Comparison of ENCODE assay signal across 17 cellular contexts in the genomic region with DNA sequence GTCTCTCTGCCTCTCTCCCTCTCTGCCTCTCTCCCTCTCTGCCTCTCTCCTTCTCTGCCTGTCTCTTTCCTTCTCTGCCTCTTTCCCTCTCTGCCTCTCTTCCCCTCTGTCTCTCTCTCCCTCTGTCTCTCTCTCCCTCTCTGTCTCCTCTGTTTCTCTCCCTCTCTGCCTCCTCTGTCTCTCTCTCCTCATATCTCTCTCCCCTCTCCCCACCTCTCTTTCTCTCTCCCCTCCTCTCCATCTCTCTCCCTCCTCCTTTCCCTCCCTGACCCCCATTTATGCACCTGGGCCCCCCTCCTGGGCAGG. TPM values are rescaled to one million over a fixed set of nuclear protein-coding genes. Genes with fewer than 3 reads are reported as not detected.
DNase-seq lines count a peak whose midpoint lies in the region; ATAC-seq and TF ChIP-seq lines count a peak whose summit lies in the region.
"Had no signal": no experiment of that assay in that cellular context is flagged by ENCODE, and none has a peak within 500 bp of the region (broad histone marks: within the 10 kb centered on the region; RNA-seq: fewer than 3 reads in every experiment).

No MANE protein-coding gene starts in this region.

- H3K9ac ChIP-seq in BLaER1: no peak overlapping the region
- H3K9ac ChIP-seq: GM23248 had no signal

- TF ChIP-seq EP300 in sigmoid colon (IDR thresholded peaks at IDR 0.05): no peak

- no peaks in the 10 kb centered on the region for H3K9me3 ChIP-seq in BLaER1
- no peaks in the 10 kb centered on the region for H3K9me3 ChIP-seq in sigmoid colon
- H3K9me3 ChIP-seq: HAP-1 had no signal

- H3K4me1 ChIP-seq in BLaER1 (peaks cover 42% of the 10 kb centered on the region), sigmoid colon (no peaks in the 10 kb centered on the region)
- H3K4me1 ChIP-seq: HAP-1 had no signal

- DNase-seq in stimulated activated effector memory CD8-positive, alpha-beta T cell treated with anti-CD3 and anti-CD28 coated beads, Interleukin-12 subunit alpha, Interleukin-12 subunit beta, amount 100 ng/mL, for 72 hours (ENCODE audit: low spot score in 2 of 2): no peak
- DNase-seq in sigmoid colon (no peak), RPMI8226 (no peak), SW480 (ENCODE audit: low spot score) (no peak)
- DNase-seq: CD4-positive, CD25-positive, alpha-beta regulatory T cell; GM23248; KG1; NCI-H1694; NCI-H2081 treated with DMSO at 0.1 percent for 48 hours; NCI-H446 treated with DMSO at 0.1 percent for 48 hours; NCI-H526 treated with DMSO at 0.1 percent for 48 hours had no signal

- TF ChIP-seq CTCF in sigmoid colon (IDR thresholded peaks at IDR 0.05): no peak

- no peak overlapping the region for H3K4me3 ChIP-seq in BLaER1
- no peak overlapping the region for H3K4me3 ChIP-seq in sigmoid colon
- H3K4me3 ChIP-seq: GM23248, HAP-1 had no signal

- H3K27me3 ChIP-seq in BLaER1 (no peaks in the 10 kb centered on the region), sigmoid colon (no peaks in the 10 kb centered on the region)

- no peak for ATAC-seq in stimulated activated effector memory CD8-positive, alpha-beta T cell treated with anti-CD3 and anti-CD28 coated beads, Interleukin-12 subunit alpha, Interleukin-12 subunit beta, amount 100 ng/mL, for 72 hours

- H3K27ac ChIP-seq in BLaER1: peak overlapping the region; percentile 45; the same call in 1 of the 2 replicates
- no peak overlapping the region for H3K27ac ChIP-seq in sigmoid colon
- H3K27ac ChIP-seq: GM23248, HL-60 had no signal

- no peaks in the 10 kb centered on the region for H3K36me3 Mint-ChIP-seq in IgD-negative memory B cell
- H3K36me3 Mint-ChIP-seq in dendritic cell treated with granulocyte-macrophage colony-stimulating factor and Interleukin-4, amounts not matched to agents 40 ng/mL and 50 ng/mL, for 4 days (ENCODE audit: low read depth): no peaks in the 10 kb centered on the region
- no peaks in the 10 kb centered on the region for H3K36me3 Mint-ChIP-seq in stimulated activated effector memory CD8-positive, alpha-beta T cell treated with anti-CD3 and anti-CD28 coated beads, Interleukin-12 subunit alpha, Interleukin-12 subunit beta, amount 100 ng/mL, for 72 hours
- H3K36me3 Mint-ChIP-seq: CD4-positive, CD25-positive, alpha-beta regulatory T cell had no signal

- H3K4me3 Mint-ChIP-seq in IgD-negative memory B cell: no peak overlapping the region
- no peak overlapping the region for H3K4me3 Mint-ChIP-seq in dendritic cell treated with granulocyte-macrophage colony-stimulating factor and Interleukin-4, amounts not matched to agents 40 ng/mL and 50 ng/mL, for 4 days
- H3K4me3 Mint-ChIP-seq in stimulated activated effector memory CD8-positive, alpha-beta T cell treated with anti-CD3 and anti-CD28 coated beads, Interleukin-12 subunit alpha, Interleukin-12 subunit beta, amount 100 ng/mL, for 72 hours: no peak overlapping the region
- H3K4me3 Mint-ChIP-seq: CD4-positive, CD25-positive, alpha-beta regulatory T cell had no signal

- TF ChIP-seq POLR2A in sigmoid colon (IDR thresholded peaks at IDR 0.05): no peak

- peaks cover 9 to 20% (median 16%) of the 10 kb centered on the region in 3 donors for H3K4me1 Mint-ChIP-seq in IgD-negative memory B cell
- H3K4me1 Mint-ChIP-seq in dendritic cell treated with granulocyte-macrophage colony-stimulating factor and Interleukin-4, amounts not matched to agents 40 ng/mL and 50 ng/mL, for 4 days (ENCODE audit: low read depth): no peaks in the 10 kb centered on the region
- H3K4me1 Mint-ChIP-seq in stimulated activated effector memory CD8-positive, alpha-beta T cell treated with anti-CD3 and anti-CD28 coated beads, Interleukin-12 subunit alpha, Interleukin-12 subunit beta, amount 100 ng/mL, for 72 hours: peaks cover 6% of the 10 kb centered on the region
- H3K4me1 Mint-ChIP-seq: CD4-positive, CD25-positive, alpha-beta regulatory T cell had no signal

- no peaks in the 10 kb centered on the region for H3K27me3 Mint-ChIP-seq in IgD-negative memory B cell
- H3K27me3 Mint-ChIP-seq in dendritic cell treated with granulocyte-macrophage colony-stimulating factor and Interleukin-4, amounts not matched to agents 40 ng/mL and 50 ng/mL, for 4 days: peaks cover 18% of the 10 kb centered on the region

- no peaks in the 10 kb centered on the region for H3K36me3 ChIP-seq in BLaER1
- H3K36me3 ChIP-seq in sigmoid colon: no peaks in the 10 kb centered on the region
- H3K36me3 ChIP-seq: HAP-1 had no signal

- H4K20me1 ChIP-seq in BLaER1: no peaks in the 10 kb centered on the region

- peak overlapping the region in 2 of 3 donors; percentile 53 to 94 for H3K27ac Mint-ChIP-seq in IgD-negative memory B cell
- peak overlapping the region; percentile 7 for H3K27ac Mint-ChIP-seq in dendritic cell treated with granulocyte-macrophage colony-stimulating factor and Interleukin-4, amounts not matched to agents 40 ng/mL and 50 ng/mL, for 4 days
- peak overlapping the region; percentile 32 for H3K27ac Mint-ChIP-seq in stimulated activated effector memory CD8-positive, alpha-beta T cell treated with anti-CD3 and anti-CD28 coated beads, Interleukin-12 subunit alpha, Interleukin-12 subunit beta, amount 100 ng/mL, for 72 hours
- H3K27ac Mint-ChIP-seq: CD4-positive, CD25-positive, alpha-beta regulatory T cell had no signal

- peak overlapping the region; percentile 65 for H3K4me2 ChIP-seq in BLaER1

- intact Hi-C loops in dendritic cell treated with granulocyte-macrophage colony-stimulating factor and Interleukin-4, amounts not matched to agents 40 ng/mL and 50 ng/mL, for 4 days (cut with micrococcal nuclease): no loop called here
- intact Hi-C loops in sigmoid colon (cut with DNase I): no loop called here

- H3K9me3 Mint-ChIP-seq in IgD-negative memory B cell: no peaks in the 10 kb centered on the region
- H3K9me3 Mint-ChIP-seq in dendritic cell treated with granulocyte-macrophage colony-stimulating factor and Interleukin-4, amounts not matched to agents 40 ng/mL and 50 ng/mL, for 4 days: no peaks in the 10 kb centered on the region
- H3K9me3 Mint-ChIP-seq in stimulated activated effector memory CD8-positive, alpha-beta T cell treated with anti-CD3 and anti-CD28 coated beads, Interleukin-12 subunit alpha, Interleukin-12 subunit beta, amount 100 ng/mL, for 72 hours: no peaks in the 10 kb centered on the region
- H3K9me3 Mint-ChIP-seq: CD4-positive, CD25-positive, alpha-beta regulatory T cell had no signal

RNA-seq across cellular contexts. Expression of a gene that starts 32.7 kb away (rescaled TPM):
- 224 TPM for polyA plus RNA-seq in IgD-negative memory B cell
- not detected for total RNA-seq in sigmoid colon
- 10 to 100 TPM in 1 of 3 donors, not detected in 2; 15.2 TPM for polyA plus RNA-seq in sigmoid colon
- total RNA-seq: GM23248, HT-29 had no signal
- polyA plus RNA-seq: GM23248 had no signal

Comparison
In these comparisons a context has a peak if more than half of its experiments do, and no peak if none do; other contexts are left out.
1. H3K27ac Mint-ChIP-seq: peak in every context shown above with its lines; median percentile 74 in IgD-negative memory B cell; 32 in stimulated activated effector memory CD8-positive, alpha-beta T cell treated with anti-CD3 and anti-CD28 coated beads, Interleukin-12 subunit alpha, Interleukin-12 subunit beta, amount 100 ng/mL, for 72 hours; 7 in dendritic cell treated with granulocyte-macrophage colony-stimulating factor and Interleukin-4, amounts not matched to agents 40 ng/mL and 50 ng/mL, for 4 days.
2. RNA of a gene that starts 32.7 kb away (polyA plus RNA-seq): 224 TPM in IgD-negative memory B cell (single experiment); 15.2 TPM in sigmoid colon; every median in the first group is over 10 times any median in the second.